Comparison of ENCODE assay signal across 1 cellular context in genomic region chr11:111937461-111937769, GRCh38.
TF ChIP-seq lines count a peak whose summit lies in the region.

No MANE protein-coding gene starts in this region.

TF ChIP-seq in liver, 16 proteins besides CTCF, POLR2A, EP300 and RAD21 (continued from another document):
- TF ChIP-seq TAF1 (conservative IDR thresholded peaks at IDR 0.05) (no peak), FOXA2 (IDR thresholded peaks at IDR 0.05) (no peak), NR2F2 (IDR thresholded peaks at IDR 0.05) (no peak), YY1 (IDR thresholded peaks at IDR 0.05) (no peak), HNF4G (IDR thresholded peaks at IDR 0.05) (no peak)
TF ChIP-seq in liver: peak in this region for 0.
